ENCODE assay signal across 11 cellular contexts in genomic region chr12:2640281-2640680, GRCh38.
DNase-seq lines count a peak whose midpoint lies in the region; ATAC-seq, FAIRE-seq and TF ChIP-seq lines count a peak whose summit lies in the region.
"Had no signal": no experiment of that assay in that cellular context is flagged by ENCODE, and none has a peak within 500 bp of the region (broad histone marks: within the 10 kb centered on the region; RNA-seq: fewer than 3 reads in every experiment).

No MANE protein-coding gene starts in this region.

- H3K9ac ChIP-seq in neural progenitor cell = no peak overlapping the region

- no peak overlapping the region for H3K4me3 Mint-ChIP-seq in neural progenitor cell
- H3K4me3 Mint-ChIP-seq: CD8-positive, alpha-beta memory T cell; T-helper 1 cell treated with Interleukin-12 subunit alpha and Interleukin-12 subunit beta and Interleukin-4 antibody, amounts not matched to agents 30 μg/mL and 1 μg/mL, for 36 hours had no signal

- H3K4me1 Mint-ChIP-seq in neural progenitor cell = peaks cover 40% of the 10 kb centered on the region

- no peak for FAIRE-seq in RCC 7860 (lab: Jason Lieb, UNC)

- DNase-seq in AG09309 (ENCODE audit: low read depth) (peak; percentile 45), RWPE2 (ENCODE audit: low spot score) (peak; percentile 66), epithelial cell of prostate (ENCODE audit: low read depth, low spot score) (no peak), neural progenitor cell (ENCODE audit: low spot score) (no peak), RCC 7860 (ENCODE audit: low spot score) (no peak), NCI-H128 (lab: John Stamatoyannopoulos, UW; ENCODE audit: unreplicated experiment) (no peak)
- DNase-seq: CD8-positive, alpha-beta memory T cell; cortex of kidney had no signal

- H3K9me3 ChIP-seq in RWPE2 (ENCODE audit: severe bottlenecking) (no peaks in the 10 kb centered on the region), neural progenitor cell (ENCODE audit: low read depth) (no peaks in the 10 kb centered on the region)

- no peaks in the 10 kb centered on the region for H3K36me3 ChIP-seq in RWPE2 (ENCODE audit: low read depth)
- no peaks in the 10 kb centered on the region for H3K36me3 ChIP-seq in neural progenitor cell

- H3K27me3 ChIP-seq in RWPE2 (ENCODE audit: insufficient read depth, poor library complexity, severe bottlenecking) (peaks cover 15% of the 10 kb centered on the region), neural progenitor cell (no peaks in the 10 kb centered on the region)

- peaks cover 10% of the 10 kb centered on the region for H3K27me3 Mint-ChIP-seq in neural progenitor cell (ENCODE audit: insufficient read depth, low read depth)

- H3K36me3 Mint-ChIP-seq in neural progenitor cell = no peaks in the 10 kb centered on the region

- no peaks in the 10 kb centered on the region for H3K79me2 ChIP-seq in neural progenitor cell (ENCODE audit: low read depth)

- H3K27ac ChIP-seq in RWPE2 (ENCODE audit: poor library complexity, severe bottlenecking) (no peak overlapping the region), epithelial cell of prostate (peak overlapping the region; percentile 6), neural progenitor cell (no peak overlapping the region)

- H3K9me3 Mint-ChIP-seq in neural progenitor cell = peaks cover 3% of the 10 kb centered on the region
- H3K9me3 Mint-ChIP-seq: CD8-positive, alpha-beta memory T cell; T-helper 1 cell treated with Interleukin-12 subunit alpha and Interleukin-12 subunit beta and Interleukin-4 antibody, amounts not matched to agents 30 μg/mL and 1 μg/mL, for 36 hours had no signal

- no peak overlapping the region for H3K4me2 ChIP-seq in neural progenitor cell

- H3K4me1 ChIP-seq in RWPE2 (ENCODE audit: insufficient read depth, poor library complexity, severe bottlenecking) (peaks cover 5% of the 10 kb centered on the region), neural progenitor cell (peaks cover 15% of the 10 kb centered on the region)

- peak overlapping the region; percentile 14 for H2AFZ ChIP-seq in neural progenitor cell (replicated peaks)

- no peaks in the 10 kb centered on the region for H4K20me1 ChIP-seq in neural progenitor cell (ENCODE audit: low read depth)

- no peak overlapping the region for H3K27ac Mint-ChIP-seq in neural progenitor cell
- H3K27ac Mint-ChIP-seq: T-helper 1 cell treated with Interleukin-12 subunit alpha and Interleukin-12 subunit beta and Interleukin-4 antibody, amounts not matched to agents 30 μg/mL and 1 μg/mL, for 36 hours had no signal

- no peak overlapping the region for H3K4me3 ChIP-seq in AG09309 (ENCODE audit: control insufficient read depth, low read depth, low read length)
- H3K4me3 ChIP-seq in RWPE2 (ENCODE audit: severe bottlenecking) = no peak overlapping the region
- H3K4me3 ChIP-seq in neural progenitor cell = no peak overlapping the region

- ATAC-seq in RWPE2 (ENCODE audit: low read depth) = peak; percentile 53
- no peak for ATAC-seq in GM21367 (IDR thresholded peaks at IDR 0.05; ENCODE audit: unreplicated experiment)
- ATAC-seq in HG02642 (IDR thresholded peaks at IDR 0.05; ENCODE audit: poor library complexity, unreplicated experiment) = no peak

- no peaks in the 10 kb centered on the region for H3F3A ChIP-seq in neural progenitor cell (ENCODE audit: low read depth)

- peak; percentile 50 for TF ChIP-seq CTCF in AG09309 (IDR thresholded peaks at IDR 0.05; ENCODE audit: control insufficient read depth, insufficient read depth, low read depth, low read length, missing control alignments)
- peak; percentile 4 for TF ChIP-seq CTCF in RWPE2 (IDR thresholded peaks at IDR 0.05; ENCODE audit: poor library complexity, severe bottlenecking)
- no peak for TF ChIP-seq CTCF in neural progenitor cell (IDR thresholded peaks at IDR 0.05)

Comparison
In these comparisons a context has a peak if more than half of its experiments do, and no peak if none do; other contexts are left out.
1. DNase-seq: peak in AG09309 (single experiment) and RWPE2 (single experiment); none in epithelial cell of prostate (single experiment), neural progenitor cell (single experiment), RCC 7860 (single experiment) and NCI-H128 (single experiment).